ENCODE assay signal across 11 cellular contexts in genomic region chrX:19040373-19040772, GRCh38. TPM values are rescaled to one million over a fixed set of nuclear protein-coding genes. Genes with fewer than 3 reads are reported as not detected.
DNase-seq lines count a peak whose midpoint lies in the region; ATAC-seq, FAIRE-seq and TF ChIP-seq lines count a peak whose summit lies in the region.
"Had no signal": no experiment of that assay in that cellular context is flagged by ENCODE, and none has a peak within 500 bp of the region (broad histone marks: within the 10 kb centered on the region; RNA-seq: fewer than 3 reads in every experiment).

No MANE protein-coding gene starts in this region.

- H3K27ac Mint-ChIP-seq in CD8-positive, alpha-beta T cell: no peak overlapping the region

- DNase-seq in RWPE2 (ENCODE audit: low spot score) (no peak), frontal cortex (ENCODE audit: low spot score in 2 of 2) (no peak)
- DNase-seq in CD8-positive, alpha-beta T cell: no peak
- DNase-seq: activated CD8-positive, alpha-beta memory T cell treated with anti-CD3 and anti-CD28 coated beads, Interleukin-2, amount 50 U/mL, for 48 hours; Caco-2; NCI-H510A treated with DMSO at 0.1 percent for 48 hours had no signal

- FAIRE-seq in A204.1 (lab: Jason Lieb, UNC) (peak; percentile 90), frontal cortex (lab: Jason Lieb, UNC) (peak; percentile 13)

- POLR2A ChIA-PET in CD8-positive, alpha-beta T cell (lab: Charles Lee): no interaction called here

- no peaks in the 10 kb centered on the region for H3K27me3 Mint-ChIP-seq in CD8-positive, alpha-beta T cell (ENCODE audit: low read depth)

- no peaks in the 10 kb centered on the region for H3K9me3 Mint-ChIP-seq in CD8-positive, alpha-beta T cell

- H3K4me3 ChIP-seq in GM12875 (ENCODE audit: low read depth, low read length) (no peak overlapping the region), RWPE2 (ENCODE audit: severe bottlenecking) (no peak overlapping the region)
- no peak overlapping the region for H3K4me3 ChIP-seq in CD8-positive, alpha-beta T cell (ENCODE audit: low read depth, low read length)

- TF ChIP-seq CTCF in GM12875 (IDR thresholded peaks at IDR 0.05; ENCODE audit: borderline replicate concordance, insufficient read depth, low read depth, low read length): peak; percentile 12; the same call in 1 of the 2 replicates
- TF ChIP-seq CTCF in RWPE2 (IDR thresholded peaks at IDR 0.05; ENCODE audit: poor library complexity, severe bottlenecking): peak; percentile 66
- TF ChIP-seq CTCF in CD8-positive, alpha-beta T cell (IDR thresholded peaks at IDR 0.05): no peak

- no peaks in the 10 kb centered on the region for H3K9me3 ChIP-seq in RWPE2 (ENCODE audit: severe bottlenecking)
- no peaks in the 10 kb centered on the region for H3K9me3 ChIP-seq in CD8-positive, alpha-beta T cell (ENCODE audit: low read length)
- H3K9me3 ChIP-seq: Caco-2 had no signal

- no peaks in the 10 kb centered on the region for H3K36me3 Mint-ChIP-seq in CD8-positive, alpha-beta T cell

- H3K36me3 ChIP-seq in RWPE2 (ENCODE audit: low read depth): no peaks in the 10 kb centered on the region
- no peaks in the 10 kb centered on the region for H3K36me3 ChIP-seq in CD8-positive, alpha-beta T cell (ENCODE audit: insufficient read depth, low read length)

- intact Hi-C loops in CD8-positive, alpha-beta T cell (cut with DNase I, micrococcal nuclease): no loop called here

- CTCF ChIA-PET in CD8-positive, alpha-beta T cell (lab: Charles Lee): interaction anchor here (1.0 kb wide), 1 partner anchor 16 kb away, joined by 3 read pairs; no protein-coding TSS in a partner anchor

- no peaks in the 10 kb centered on the region for H3K4me1 Mint-ChIP-seq in CD8-positive, alpha-beta T cell (ENCODE audit: low read depth)

- no peak overlapping the region for H3K4me3 Mint-ChIP-seq in CD8-positive, alpha-beta T cell

- no peak for ATAC-seq in RWPE2 (ENCODE audit: low read depth)
- ATAC-seq in HG02678 (IDR thresholded peaks at IDR 0.05; ENCODE audit: unreplicated experiment): no peak
- ATAC-seq in GM18502 (IDR thresholded peaks at IDR 0.05; ENCODE audit: poor library complexity, unreplicated experiment): no peak
- ATAC-seq in GM18517 (IDR thresholded peaks at IDR 0.05; ENCODE audit: unreplicated experiment): no peak
- ATAC-seq in CD8-positive, alpha-beta T cell: no peak

- H3K27me3 ChIP-seq in RWPE2 (ENCODE audit: insufficient read depth, poor library complexity, severe bottlenecking): no peaks in the 10 kb centered on the region
- no peaks in the 10 kb centered on the region for H3K27me3 ChIP-seq in CD8-positive, alpha-beta T cell (ENCODE audit: insufficient read depth, low read length)

- H3K4me1 ChIP-seq in RWPE2 (ENCODE audit: insufficient read depth, poor library complexity, severe bottlenecking): no peaks in the 10 kb centered on the region
- H3K4me1 ChIP-seq in CD8-positive, alpha-beta T cell (ENCODE audit: insufficient read depth, low read length): no peaks in the 10 kb centered on the region
- H3K4me1 ChIP-seq: Caco-2 had no signal

- no peak overlapping the region for H3K27ac ChIP-seq in RWPE2 (ENCODE audit: poor library complexity, severe bottlenecking)
- H3K27ac ChIP-seq in CD8-positive, alpha-beta T cell (ENCODE audit: low read depth, low read length): no peak overlapping the region

RNA-seq across cellular contexts. Expression of gene PHKA2, which starts 56.5 kb away (rescaled TPM):
- 20.8 TPM for total RNA-seq in frontal cortex
- 10 to 100 TPM; 23.5 to 26.2 TPM for total RNA-seq in CD8-positive, alpha-beta T cell
